26 cellular contexts compared by ENCODE assay signal in the genomic region with DNA sequence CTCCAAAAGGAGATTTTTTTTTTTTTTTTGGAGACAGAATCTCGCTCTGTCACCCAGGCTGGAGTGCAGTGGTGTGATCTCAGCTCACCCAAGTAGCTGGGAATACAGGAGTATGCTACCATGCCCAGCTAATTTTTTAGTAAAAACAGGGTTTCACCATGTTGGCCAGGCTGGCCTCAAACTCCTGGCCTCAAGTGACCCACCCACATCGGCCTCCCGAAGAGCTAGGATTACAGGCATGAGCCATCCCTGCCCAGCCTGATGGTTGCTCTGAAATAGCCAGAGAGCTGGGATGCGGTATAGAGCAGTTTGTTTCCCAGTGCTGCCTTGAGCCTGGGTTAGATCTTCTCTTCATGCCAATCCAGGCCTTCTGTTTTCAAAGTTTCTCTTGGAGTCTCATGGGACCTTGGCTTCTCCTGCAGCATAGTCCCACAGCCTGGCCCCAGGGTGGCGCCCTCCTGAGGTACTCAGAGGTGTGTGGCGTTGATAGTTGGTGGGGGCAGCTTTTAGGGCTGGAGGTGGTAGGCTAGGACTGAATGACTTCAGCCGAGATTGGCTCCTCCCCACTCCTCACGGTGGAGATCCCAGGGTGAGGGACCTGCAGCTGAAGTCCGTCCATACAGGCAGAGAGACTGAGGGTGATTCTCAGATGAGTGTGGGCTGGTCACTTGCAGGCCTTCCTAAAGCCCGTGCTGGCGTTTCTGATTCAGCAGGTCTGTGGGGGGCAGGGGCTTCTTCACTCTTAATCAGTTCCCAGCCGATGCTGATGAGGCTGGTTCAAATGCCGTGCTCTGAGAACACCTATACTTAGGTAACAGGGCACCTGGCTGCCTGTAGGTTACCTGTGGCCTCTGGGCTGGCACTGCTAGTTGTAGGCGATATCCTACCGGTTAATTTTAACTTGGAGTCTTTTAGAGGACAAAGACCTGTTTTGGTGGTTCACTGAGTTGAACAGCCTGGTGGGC. TPM values are rescaled to one million over a fixed set of nuclear protein-coding genes. Genes with fewer than 3 reads are reported as not detected.
DNase-seq lines count a peak whose midpoint lies in the region; ATAC-seq and TF ChIP-seq lines count a peak whose summit lies in the region.
"Had no signal": no experiment of that assay in that cellular context is flagged by ENCODE, and none has a peak within 500 bp of the region (broad histone marks: within the 10 kb centered on the region; RNA-seq: fewer than 3 reads in every experiment).

No MANE protein-coding gene starts in this region.

- H3K9me3 Mint-ChIP-seq in activated CD4-positive, alpha-beta T cell treated with anti-CD3 and anti-CD28 coated beads for 36 hours (ENCODE audit: low read depth): no peaks in the 10 kb centered on the region
- H3K9me3 Mint-ChIP-seq: CD4-positive, alpha-beta T cell had no signal

- H3K27ac Mint-ChIP-seq in activated CD4-positive, alpha-beta T cell treated with anti-CD3 and anti-CD28 coated beads for 36 hours: no peak overlapping the region
- H3K27ac Mint-ChIP-seq: activated naive CD8-positive, alpha-beta T cell; CD4-positive, alpha-beta T cell had no signal

- CTCF ChIA-PET in activated CD4-positive, alpha-beta T cell treated with anti-CD3 and anti-CD28 coated beads for 36 hours (lab: Charles Lee): interaction anchor here (0.6 to 0.7 kb wide), 2 partner anchors 139 to 847 kb away, joined by 3 to 4 read pairs; no protein-coding TSS in a partner anchor

- ATAC-seq in activated CD4-positive, alpha-beta T cell treated with anti-CD3 and anti-CD28 coated beads for 36 hours: no peak
- no peak for ATAC-seq in GM18520 (IDR thresholded peaks at IDR 0.05; ENCODE audit: unreplicated experiment)
- ATAC-seq in GM19452 (IDR thresholded peaks at IDR 0.05; ENCODE audit: unreplicated experiment): no peak
- ATAC-seq in GM18870 (IDR thresholded peaks at IDR 0.05; ENCODE audit: unreplicated experiment): no peak
- ATAC-seq: GM12878, pancreas had no signal

- H3K36me3 Mint-ChIP-seq in activated CD4-positive, alpha-beta T cell treated with anti-CD3 and anti-CD28 coated beads for 36 hours (ENCODE audit: low read depth): no peaks in the 10 kb centered on the region
- H3K36me3 Mint-ChIP-seq: activated naive CD8-positive, alpha-beta T cell; brain had no signal

- H3K4me3 ChIP-seq in MM.1S (ENCODE audit: low read length): no peak overlapping the region
- no peak overlapping the region for H3K4me3 ChIP-seq in iPS DF 6.9 (ENCODE audit: low read length)
- H3K4me3 ChIP-seq in spleen: no peak overlapping the region
- H3K4me3 ChIP-seq: GM12878, pancreas, SJSA1 had no signal

- H3K4me1 ChIP-seq in MM.1S (ENCODE audit: low read length): peaks cover 13% of the 10 kb centered on the region
- peaks cover 2% of the 10 kb centered on the region; the same call in 1 of the 2 replicates for H3K4me1 ChIP-seq in iPS DF 6.9 (ENCODE audit: control insufficient read depth, insufficient read depth, low read length)
- no peaks in the 10 kb centered on the region for H3K4me1 ChIP-seq in spleen
- H3K4me1 ChIP-seq: SJSA1 had no signal

- WGBS in iPS DF 6.9 (ENCODE audit: insufficient coverage, insufficient read length): no CpG with 5 or more reads among the region's 15 CpGs
- 82 to 88% (median 85%) methylated on average over 13 to 15 of the region's 15 CpGs for WGBS in spleen, 5 donors

- DNase-seq in activated CD4-positive, alpha-beta T cell treated with anti-CD3 and anti-CD28 coated beads for 36 hours: peak; percentile 3
- DNase-seq in activated CD4-positive, alpha-beta T cell treated with anti-CD3 and anti-CD28 coated beads, Interleukin-2, amount 50 U/mL, for 4 hours: no peak
- DNase-seq in MM.1S (no peak), iPS DF 6.9 (ENCODE audit: low read depth, low spot score) (peak; percentile 27), spleen (peak; percentile 40)
- DNase-seq: activated CD4-positive, alpha-beta T cell treated with anti-CD3 and anti-CD28 coated beads for 48 hours; activated T-cell treated with anti-CD3 and anti-CD28 coated beads, Interleukin-2, amount 50 U/mL, for 1 hour; DMS79; kidney glomerular epithelial cell; NCI-H1694; NCI-H345; T-helper 9 cell had no signal

- H3K36me3 ChIP-seq in MM.1S (replicated peaks; ENCODE audit: insufficient read depth, low read length) (no peaks in the 10 kb centered on the region), iPS DF 6.9 (ENCODE audit: control insufficient read depth, insufficient read depth, low read length) (no peaks in the 10 kb centered on the region), spleen (peaks cover 0 to 5% (median 0%) of the 10 kb centered on the region in 6 donors)
- H3K36me3 ChIP-seq: pancreas, SJSA1 had no signal

- no peak overlapping the region for H2AFZ ChIP-seq in MM.1S (ENCODE audit: low read length)

- no peak for TF ChIP-seq POLR2A in spleen (IDR thresholded peaks at IDR 0.05)

- TF ChIP-seq CTCF in MM.1S (IDR thresholded peaks at IDR 0.05; ENCODE audit: low read length) (peak; percentile 11; the same call in 1 of the 2 replicates), spleen (IDR thresholded peaks at IDR 0.05 in 8 of 11, conservative IDR thresholded peaks at IDR 0.05 in 3 of 11) (no peak)

- peaks cover 38% of the 10 kb centered on the region for H3F3A ChIP-seq in MM.1S (ENCODE audit: insufficient read depth, low read length)

- no peaks in the 10 kb centered on the region for H3K27me3 Mint-ChIP-seq in activated CD4-positive, alpha-beta T cell treated with anti-CD3 and anti-CD28 coated beads for 36 hours
- H3K27me3 Mint-ChIP-seq: CD4-positive, alpha-beta T cell had no signal

- H3K4me3 Mint-ChIP-seq in activated CD4-positive, alpha-beta T cell treated with anti-CD3 and anti-CD28 coated beads for 36 hours: no peak overlapping the region
- H3K4me3 Mint-ChIP-seq: activated naive CD8-positive, alpha-beta T cell; brain; CD4-positive, alpha-beta T cell had no signal

- H3K9me3 ChIP-seq in MM.1S (replicated peaks; ENCODE audit: insufficient read depth, low read length) (no peaks in the 10 kb centered on the region), iPS DF 6.9 (ENCODE audit: control insufficient read depth, insufficient read depth, low read length) (no peaks in the 10 kb centered on the region), spleen (no peaks in the 10 kb centered on the region)
- H3K9me3 ChIP-seq: pancreas, SJSA1 had no signal

- intact Hi-C loops in activated CD4-positive, alpha-beta T cell treated with anti-CD3 and anti-CD28 coated beads for 36 hours (cut with DNase I, micrococcal nuclease): no loop called here
- intact Hi-C loops in spleen (cut with DNase I; ENCODE audit: low total_unique reads): no loop called here

- H3K9ac ChIP-seq in MM.1S (ENCODE audit: low read length): no peak overlapping the region

- no peak overlapping the region for H3K27ac ChIP-seq in MM.1S (ENCODE audit: low read length)
- H3K27ac ChIP-seq in iPS DF 6.9 (ENCODE audit: low read length): no peak overlapping the region
- H3K27ac ChIP-seq in spleen: no peak overlapping the region
- H3K27ac ChIP-seq: pancreas, SJSA1 had no signal

- H4K20me1 ChIP-seq in MM.1S (ENCODE audit: insufficient read depth, low read length): no peaks in the 10 kb centered on the region

- H3K9me2 ChIP-seq in MM.1S (replicated peaks; ENCODE audit: insufficient read depth, low read length): no peaks in the 10 kb centered on the region

- H3K79me2 ChIP-seq in MM.1S (ENCODE audit: low read length): no peaks in the 10 kb centered on the region

- H3K4me1 Mint-ChIP-seq in activated CD4-positive, alpha-beta T cell treated with anti-CD3 and anti-CD28 coated beads for 36 hours: peaks cover 4% of the 10 kb centered on the region

- POLR2A ChIA-PET in activated CD4-positive, alpha-beta T cell treated with anti-CD3 and anti-CD28 coated beads for 36 hours (lab: Charles Lee): no interaction called here

- no peak overlapping the region for H3K4me2 ChIP-seq in MM.1S (ENCODE audit: low read depth, low read length)

- H3K27me3 ChIP-seq in MM.1S (replicated peaks; ENCODE audit: insufficient read depth, low read length) (no peaks in the 10 kb centered on the region), iPS DF 6.9 (ENCODE audit: control insufficient read depth, insufficient read depth, low read length) (no peaks in the 10 kb centered on the region), spleen (replicated peaks in 1 of 7) (no peaks in the 10 kb centered on the region)
- H3K27me3 ChIP-seq: pancreas, SJSA1 had no signal

RNA-seq across cellular contexts. Expression of a gene that starts 52.0 kb away (rescaled TPM):
- not detected for total RNA-seq in activated CD4-positive, alpha-beta T cell treated with anti-CD3 and anti-CD28 coated beads for 36 hours
- total RNA-seq in spleen: 10 to 100 TPM; 25.1 to 52.1 (median 40.4) TPM
- 100 to 1,000 TPM in 2 of 3 donors, 10 to 100 TPM in 1; 65.9 to 142 (median 119) TPM for polyA plus RNA-seq in spleen
- total RNA-seq: A172; CD4-positive, alpha-beta T cell; dermis microvascular lymphatic vessel endothelial cell; glomerular endothelial cell; MCF 10A; SJSA1; skeletal muscle tissue had no signal
- polyA plus RNA-seq: pancreas had no signal

Comparison
In these comparisons a context has a peak if more than half of its experiments do, and no peak if none do; other contexts are left out.
1. DNase-seq: peak in activated CD4-positive, alpha-beta T cell treated with anti-CD3 and anti-CD28 coated beads for 36 hours (single experiment), iPS DF 6.9 (single experiment) and spleen (single experiment); none in activated CD4-positive, alpha-beta T cell treated with anti-CD3 and anti-CD28 coated beads, Interleukin-2, amount 50 U/mL, for 4 hours (0 of 2) and MM.1S (single experiment).
2. RNA of a gene that starts 52.0 kb away (total RNA-seq): 25.1 to 52.1 TPM in spleen; not detected in activated CD4-positive, alpha-beta T cell treated with anti-CD3 and anti-CD28 coated beads for 36 hours; every median in the first group is over 10 times any median in the second.